In the genomic region with DNA sequence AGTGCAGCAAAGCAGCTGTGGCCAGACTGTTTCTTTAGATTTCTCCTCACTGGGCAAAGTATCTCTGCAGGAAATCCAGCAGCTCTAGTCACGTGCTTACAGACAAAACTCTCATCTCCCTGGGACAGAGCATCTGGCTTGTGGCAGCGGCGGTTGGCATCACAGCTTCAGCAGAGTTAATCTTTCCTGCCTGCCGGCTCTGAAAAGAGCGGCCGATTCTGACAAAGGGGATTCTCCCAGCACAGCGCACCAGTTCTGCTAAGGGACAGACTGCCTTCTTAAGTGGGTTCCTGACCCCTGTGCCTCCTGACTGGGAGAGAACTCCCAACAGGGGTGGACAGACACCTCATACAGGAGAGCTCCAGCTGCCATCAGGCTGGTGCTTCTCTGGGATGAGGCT, we compare ENCODE assay signal across 32 cellular contexts.
"Had no signal": no experiment of that assay in that cellular context is flagged by ENCODE, and none has a peak within 500 bp of the region (broad histone marks: within the 10 kb centered on the region; RNA-seq: fewer than 3 reads in every experiment).

No MANE protein-coding gene starts in this region.

- FAIRE-seq: K562 had no signal

- H3K4me3 ChIP-seq: ascending aorta, cardiac muscle cell, K562, Peyer's patch, SJSA1 had no signal

- H3K4me1 ChIP-seq: ascending aorta, Peyer's patch, SJSA1 had no signal

- ATAC-seq: activated CD8-positive, alpha-beta memory T cell treated with anti-CD3 and anti-CD28 coated beads, Interleukin-2, amount 10 ng/mL, durations not matched to agents 7 days and 5 days; K562; PC-3 had no signal

- H3K9me3 ChIP-seq: ascending aorta, Peyer's patch, SJSA1, SK-N-SH had no signal

- H3K4me2 ChIP-seq: SK-N-SH had no signal

- H3K27me3 ChIP-seq: ascending aorta, cardiac muscle cell, Peyer's patch, SJSA1 had no signal

- H3K36me3 ChIP-seq: ascending aorta, cardiac muscle cell, Peyer's patch, SJSA1 had no signal

- H3K9ac ChIP-seq: SK-N-SH had no signal

- H3K27ac ChIP-seq: ascending aorta, cardiac muscle cell, Peyer's patch, SJSA1, VCaP had no signal

- DNase-seq: activated CD4-positive, alpha-beta memory T cell treated with anti-CD3 and anti-CD28 coated beads, Interleukin-2, amount 10 ng/mL, durations not matched to agents 7 days and 5 days; activated CD4-positive, alpha-beta T cell treated with anti-CD3 and anti-CD28 coated beads for 1 hour; activated CD4-positive, alpha-beta T cell treated with anti-CD3 and anti-CD28 coated beads for 48 hours; activated CD4-positive, CD25-positive, alpha-beta regulatory T cell; activated CD8-positive, alpha-beta memory T cell treated with anti-CD3 and anti-CD28 coated beads for 24 hours; activated CD8-positive, alpha-beta memory T cell treated with anti-CD3 and anti-CD28 coated beads, Interleukin-2, amount 10 ng/mL, durations not matched to agents 7 days and 5 days; activated CD8-positive, alpha-beta memory T cell treated with anti-CD3 and anti-CD28 coated beads, Interleukin-2, amount 50 U/mL, for 48 hours; activated effector memory CD4-positive, alpha-beta T cell treated with Interleukin-2 at 50 U/mL for 16 hours; activated naive CD4-positive, alpha-beta T cell treated with anti-CD3 and anti-CD28 coated beads, Interleukin-2, amount 50 U/mL, for 16 hours; activated naive CD8-positive, alpha-beta T cell treated with anti-CD3 and anti-CD28 coated beads for 36 hours; activated T-cell treated with anti-CD3 and anti-CD28 coated beads, Interleukin-2, amount 50 U/mL, for 48 hours; amygdala; NCI-H1092 treated with DMSO at 0.1 percent for 48 hours; NCI-H1417; NCI-H146; NCI-H187; NCI-H2029 treated with DMSO at 0.1 percent for 48 hours; NCI-H2107; NCI-H2171; NCI-H510A; NCI-H69; NK-92 treated with Interleukin-12 subunit alpha and Interleukin-12 subunit beta, amount 100 ng/mL, for 24 hours; PC-3; Peyer's patch; RPMI8226; SHP77 treated with DMSO at 0.1 percent for 48 hours; SK-N-SH had no signal
